Comparison of ENCODE assay signal across 30 cellular contexts in genomic region chr16:9738690-9739089, GRCh38.
"Had no signal": no experiment of that assay in that cellular context is flagged by ENCODE, and none has a peak within 500 bp of the region (broad histone marks: within the 10 kb centered on the region; RNA-seq: fewer than 3 reads in every experiment).

No MANE protein-coding gene starts in this region.

- H3K36me3 ChIP-seq: neural progenitor cell, ovary, spleen, stomach, thoracic aorta, thyroid gland, tibial nerve, upper lobe of left lung, vagina had no signal

- H3K27ac ChIP-seq: neural progenitor cell, ovary, parathyroid adenoma, psoas muscle, skin epidermis, spleen, stomach, thoracic aorta, thyroid gland, tibial nerve, upper lobe of left lung, vagina had no signal

- H3K4me2 ChIP-seq: neural progenitor cell, smooth muscle cell had no signal

- H3K4me3 Mint-ChIP-seq: naive thymus-derived CD8-positive, alpha-beta T cell; natural killer cell treated with Interleukin-12 subunit alpha and Interleukin-12 subunit beta and Interleukin-15 and Interleukin-18, amount 100 ng/mL, for 72 hours; nephron progenitor cell; neural progenitor cell; stimulated activated effector memory CD8-positive, alpha-beta T cell treated with anti-CD3 and anti-CD28 coated beads, Interleukin-12 subunit alpha, Interleukin-12 subunit beta, amount 100 ng/mL, for 72 hours; stimulated activated naive B cell treated with anti-CD40 and anti-IgM and Interleukin-4, amounts not matched to agents 10 μg/mL and 1 μg/mL and 100 μg/mL, for 72 hours; stimulated activated naive CD8-positive, alpha-beta T cell treated with anti-CD3 and anti-CD28 coated beads, Interleukin-15, Interleukin-2, amounts not matched to agents 100 ng/mL and 50 ng/mL, for 24 hours had no signal

- H3K4me3 ChIP-seq: neural progenitor cell, ovary, psoas muscle, skin epidermis, smooth muscle cell, spleen, stomach, thoracic aorta, thyroid gland, tibial nerve, upper lobe of left lung, vagina had no signal

- ATAC-seq: naive thymus-derived CD8-positive, alpha-beta T cell; natural killer cell treated with Interleukin-12 subunit alpha and Interleukin-12 subunit beta and Interleukin-15 and Interleukin-18, amount 100 ng/mL, for 72 hours; psoas muscle; right cardiac atrium; sciatic nerve; stimulated activated effector memory CD8-positive, alpha-beta T cell treated with anti-CD3 and anti-CD28 coated beads, Interleukin-12 subunit alpha, Interleukin-12 subunit beta, amount 100 ng/mL, for 72 hours; stimulated activated naive B cell treated with anti-CD40 and anti-IgM and Interleukin-4, amounts not matched to agents 10 μg/mL and 1 μg/mL and 100 μg/mL, for 72 hours had no signal

- H3K27me3 Mint-ChIP-seq: natural killer cell treated with Interleukin-12 subunit alpha and Interleukin-12 subunit beta and Interleukin-15 and Interleukin-18, amount 100 ng/mL, for 72 hours had no signal

- H2AFZ ChIP-seq: neural progenitor cell, parathyroid adenoma had no signal

- H3K36me3 Mint-ChIP-seq: naive thymus-derived CD8-positive, alpha-beta T cell; natural killer cell treated with Interleukin-12 subunit alpha and Interleukin-12 subunit beta and Interleukin-15 and Interleukin-18, amount 100 ng/mL, for 72 hours; neural progenitor cell; stimulated activated effector memory CD8-positive, alpha-beta T cell treated with anti-CD3 and anti-CD28 coated beads, Interleukin-12 subunit alpha, Interleukin-12 subunit beta, amount 100 ng/mL, for 72 hours; stimulated activated naive B cell treated with anti-CD40 and anti-IgM and Interleukin-4, amounts not matched to agents 10 μg/mL and 1 μg/mL and 100 μg/mL, for 72 hours had no signal

- H3K27ac Mint-ChIP-seq: naive thymus-derived CD8-positive, alpha-beta T cell; natural killer cell treated with Interleukin-12 subunit alpha and Interleukin-12 subunit beta and Interleukin-15 and Interleukin-18, amount 100 ng/mL, for 72 hours; nephron progenitor cell; neural progenitor cell; progenitor cell of endocrine pancreas; stimulated activated effector memory CD8-positive, alpha-beta T cell treated with anti-CD3 and anti-CD28 coated beads, Interleukin-12 subunit alpha, Interleukin-12 subunit beta, amount 100 ng/mL, for 72 hours; stimulated activated naive B cell treated with anti-CD40 and anti-IgM and Interleukin-4, amounts not matched to agents 10 μg/mL and 1 μg/mL and 100 μg/mL, for 72 hours; stimulated activated naive CD8-positive, alpha-beta T cell treated with anti-CD3 and anti-CD28 coated beads, Interleukin-15, Interleukin-2, amounts not matched to agents 100 ng/mL and 50 ng/mL, for 24 hours had no signal

- FAIRE-seq: urothelium cell line had no signal

- DNase-seq: naive thymus-derived CD8-positive, alpha-beta T cell; nephron progenitor cell; occipital lobe; ovary; posterior cingulate gyrus; psoas muscle; right cardiac atrium; spleen; stimulated activated CD4-positive, alpha-beta T cell treated with anti-CD3 and anti-CD28 coated beads, Interleukin-12 subunit alpha, Interleukin-12 subunit beta, amount 100 ng/mL, for 4 hours; stimulated activated CD4-positive, alpha-beta T cell treated with anti-CD3 and anti-CD28 coated beads, Interleukin-1b, Interleukin-23, amount 100 ng/mL, for 48 hours; stimulated activated CD4-positive, alpha-beta T cell treated with anti-CD3 and anti-CD28 coated beads, Interleukin-2, amount 100 ng/mL, for 48 hours; stimulated activated CD4-positive, alpha-beta T cell treated with anti-CD3 and anti-CD28 coated beads, Interleukin-4, amount 100 ng/mL, for 24 hours; stimulated activated naive B cell treated with anti-CD40 and anti-IgM and Interleukin-4, amounts not matched to agents 10 μg/mL and 1 μg/mL and 100 μg/mL, for 72 hours; stimulated activated naive CD4-positive, alpha-beta T cell treated with Interleukin-2 at 50 U/mL for 16 hours; stomach; thyroid gland; upper lobe of left lung had no signal

- H3K27me3 ChIP-seq: neural progenitor cell, ovary, spleen, stomach, thyroid gland, tibial nerve, upper lobe of left lung, vagina had no signal

- H3K9ac ChIP-seq: neural progenitor cell, parathyroid adenoma had no signal

- H3K79me2 ChIP-seq: parathyroid adenoma had no signal

- H3K9me3 Mint-ChIP-seq: nephron progenitor cell; neural progenitor cell; stimulated activated naive B cell treated with anti-CD40 and anti-IgM and Interleukin-4, amounts not matched to agents 10 μg/mL and 1 μg/mL and 100 μg/mL, for 72 hours had no signal

- H3K4me1 ChIP-seq: parathyroid adenoma, psoas muscle, spleen, stomach, thyroid gland, tibial nerve, upper lobe of left lung, vagina had no signal

- H3K9me3 ChIP-seq: ovary, psoas muscle, spleen, stomach, thoracic aorta, thyroid gland, tibial nerve, upper lobe of left lung, vagina had no signal

- H3K4me1 Mint-ChIP-seq: naive thymus-derived CD8-positive, alpha-beta T cell; nephron progenitor cell; neural progenitor cell; stimulated activated effector memory CD8-positive, alpha-beta T cell treated with anti-CD3 and anti-CD28 coated beads, Interleukin-12 subunit alpha, Interleukin-12 subunit beta, amount 100 ng/mL, for 72 hours; stimulated activated naive B cell treated with anti-CD40 and anti-IgM and Interleukin-4, amounts not matched to agents 10 μg/mL and 1 μg/mL and 100 μg/mL, for 72 hours had no signal
